Comparison of ENCODE assay signal across 9 cellular contexts in genomic region chr6:28334272-28335039, GRCh38. TPM values are rescaled to one million over a fixed set of nuclear protein-coding genes. Genes with fewer than 3 reads are reported as not detected.
A peak's percentile ranks its signal among the peaks of the same experiment; 100 is the strongest.
DNase-seq lines count a peak whose midpoint lies in the region; ATAC-seq and TF ChIP-seq lines count a peak whose summit lies in the region.
"Had no signal": no experiment of that assay in that cellular context is flagged by ENCODE, and none has a peak within 500 bp of the region (broad histone marks: within the 10 kb centered on the region; RNA-seq: fewer than 3 reads in every experiment).

No MANE protein-coding gene starts in this region.

- DNase-seq in GM23338 (ENCODE audit: low spot score) (no peak), NCI-H524 (lab: John Stamatoyannopoulos, UW) (no peak)
- no peak for DNase-seq in activated T-helper 1 cell treated with anti-CD3 and anti-CD28 coated beads, Interleukin-12 subunit alpha, Interleukin-12 subunit beta, Interleukin-2, Interleukin-4 antibody, amounts not matched to agents 30 ng/mL and 10 ng/mL and 1 ng/mL, durations not matched to agents 14 hours and 24 hours and 36 hours (ENCODE audit: low spot score)
- no peak for DNase-seq in stimulated activated naive B cell treated with anti-CD40 and anti-IgM and Interleukin-4, amounts not matched to agents 10 μg/mL and 1 μg/mL and 100 μg/mL, for 72 hours
- DNase-seq: NCI-H1436 treated with DMSO at 0.1 percent for 48 hours had no signal

- TF ChIP-seq CTCF in GM23338 (conservative IDR thresholded peaks at IDR 0.05; ENCODE audit: low read depth in 2 of 2) (no peak), liver (IDR thresholded peaks at IDR 0.05; ENCODE audit: low read depth, low read length, missing input control) (no peak)

- peaks cover 1% of the 10 kb centered on the region for H3K36me3 Mint-ChIP-seq in GM23338 (ENCODE audit: low read depth)
- H3K36me3 Mint-ChIP-seq in activated T-helper 1 cell treated with anti-CD3 and anti-CD28 coated beads, Interleukin-12 subunit alpha, Interleukin-12 subunit beta, Interleukin-2, Interleukin-4 antibody, amounts not matched to agents 30 ng/mL and 10 ng/mL and 1 ng/mL, durations not matched to agents 14 hours and 24 hours and 36 hours (ENCODE audit: low read depth): no peaks in the 10 kb centered on the region
- peaks cover 0 to under 1% of the 10 kb centered on the region in 2 donors for H3K36me3 Mint-ChIP-seq in stimulated activated naive B cell treated with anti-CD40 and anti-IgM and Interleukin-4, amounts not matched to agents 10 μg/mL and 1 μg/mL and 100 μg/mL, for 72 hours

- H3K27me3 ChIP-seq in GM23338 (ENCODE audit: insufficient read depth) (no peaks in the 10 kb centered on the region), liver (ENCODE audit: control insufficient read depth in 4 of 4, insufficient read depth in 4 of 4, low read length in 3 of 4) (no peaks in the 10 kb centered on the region)

- no peak overlapping the region for H3K4me3 Mint-ChIP-seq in GM23338
- peak overlapping the region; percentile 43 for H3K4me3 Mint-ChIP-seq in activated T-helper 1 cell treated with anti-CD3 and anti-CD28 coated beads, Interleukin-12 subunit alpha, Interleukin-12 subunit beta, Interleukin-2, Interleukin-4 antibody, amounts not matched to agents 30 ng/mL and 10 ng/mL and 1 ng/mL, durations not matched to agents 14 hours and 24 hours and 36 hours
- H3K4me3 Mint-ChIP-seq in stimulated activated naive B cell treated with anti-CD40 and anti-IgM and Interleukin-4, amounts not matched to agents 10 μg/mL and 1 μg/mL and 100 μg/mL, for 72 hours: no peak overlapping the region

- no peaks in the 10 kb centered on the region for H3K9me2 ChIP-seq in GM23338 (ENCODE audit: insufficient read depth)

- WGBS in liver: 87% methylated on average over 7 of the region's 7 CpGs

- H3K27ac Mint-ChIP-seq in GM23338: no peak overlapping the region
- H3K27ac Mint-ChIP-seq in activated T-helper 1 cell treated with anti-CD3 and anti-CD28 coated beads, Interleukin-12 subunit alpha, Interleukin-12 subunit beta, Interleukin-2, Interleukin-4 antibody, amounts not matched to agents 30 ng/mL and 10 ng/mL and 1 ng/mL, durations not matched to agents 14 hours and 24 hours and 36 hours: no peak overlapping the region
- peak overlapping the region; percentile 78 for H3K27ac Mint-ChIP-seq in stimulated activated naive B cell treated with anti-CD40 and anti-IgM and Interleukin-4, amounts not matched to agents 10 μg/mL and 1 μg/mL and 100 μg/mL, for 72 hours

- ATAC-seq in GM23338 (no peak), HG03565 (IDR thresholded peaks at IDR 0.05; ENCODE audit: unreplicated experiment) (no peak), GM21825 (IDR thresholded peaks at IDR 0.05; ENCODE audit: unreplicated experiment) (no peak), GM21619 (IDR thresholded peaks at IDR 0.05; ENCODE audit: unreplicated experiment) (no peak)
- ATAC-seq in stimulated activated naive B cell treated with anti-CD40 and anti-IgM and Interleukin-4, amounts not matched to agents 10 μg/mL and 1 μg/mL and 100 μg/mL, for 72 hours (replicated peaks): no peak

- H3F3A ChIP-seq in GM23338 (replicated peaks; ENCODE audit: low read depth): peaks cover 3% of the 10 kb centered on the region; the same call in 1 of the 2 replicates

- H3K4me2 ChIP-seq in GM23338: peak overlapping the region; percentile 69

- H3K27me3 Mint-ChIP-seq in GM23338 (ENCODE audit: insufficient read depth, low read depth, poor library complexity): no peaks in the 10 kb centered on the region
- peaks cover 7% of the 10 kb centered on the region for H3K27me3 Mint-ChIP-seq in activated T-helper 1 cell treated with anti-CD3 and anti-CD28 coated beads, Interleukin-12 subunit alpha, Interleukin-12 subunit beta, Interleukin-2, Interleukin-4 antibody, amounts not matched to agents 30 ng/mL and 10 ng/mL and 1 ng/mL, durations not matched to agents 14 hours and 24 hours and 36 hours (ENCODE audit: insufficient read depth)
- H3K27me3 Mint-ChIP-seq in stimulated activated naive B cell treated with anti-CD40 and anti-IgM and Interleukin-4, amounts not matched to agents 10 μg/mL and 1 μg/mL and 100 μg/mL, for 72 hours: no peaks in the 10 kb centered on the region

- 0 out of 2 replicates have a peak, but pooled peaks cover 4% of the 10 kb centered on the region for H3K79me2 ChIP-seq in GM23338 (replicated peaks; ENCODE audit: insufficient read depth)

- peaks cover 0 to 4% (median 1%) of the 10 kb centered on the region in 4 donors for H3K9me3 ChIP-seq in liver (ENCODE audit: control insufficient read depth in 4 of 4, low read length in 3 of 4)

- H3K9ac ChIP-seq in liver (ENCODE audit: low read depth in 1 of 2, low read length in 2 of 2): no peak overlapping the region

- no peaks in the 10 kb centered on the region for H4K20me1 ChIP-seq in GM23338 (replicated peaks; ENCODE audit: insufficient read depth)

- peak overlapping the region; percentile 90 for H3K27ac ChIP-seq in GM23338 (ENCODE audit: low read depth)
- peak overlapping the region; percentile 92 to 97 for H3K27ac ChIP-seq in liver (ENCODE audit: low read depth in 1 of 2, low read length in 2 of 2)

- peaks cover 1% of the 10 kb centered on the region; the same call in 2 of the 3 replicates for H3K9me3 Mint-ChIP-seq in GM23338
- peaks cover 5% of the 10 kb centered on the region for H3K9me3 Mint-ChIP-seq in activated T-helper 1 cell treated with anti-CD3 and anti-CD28 coated beads, Interleukin-12 subunit alpha, Interleukin-12 subunit beta, Interleukin-2, Interleukin-4 antibody, amounts not matched to agents 30 ng/mL and 10 ng/mL and 1 ng/mL, durations not matched to agents 14 hours and 24 hours and 36 hours
- H3K9me3 Mint-ChIP-seq in stimulated activated naive B cell treated with anti-CD40 and anti-IgM and Interleukin-4, amounts not matched to agents 10 μg/mL and 1 μg/mL and 100 μg/mL, for 72 hours: peaks cover 0 to 4% of the 10 kb centered on the region in 2 donors

- no peaks in the 10 kb centered on the region; the same call in 1 of the 2 replicates for H3K36me3 ChIP-seq in GM23338 (ENCODE audit: insufficient read depth)
- peaks cover 0 to 3% (median 0%) of the 10 kb centered on the region in 4 donors for H3K36me3 ChIP-seq in liver (ENCODE audit: control insufficient read depth in 4 of 4, insufficient read depth in 3 of 4, low read depth in 1 of 4, low read length in 3 of 4)

- TF ChIP-seq RAD21 in liver (IDR thresholded peaks at IDR 0.05): no peak

- H3K4me3 ChIP-seq in GM23338: peak overlapping the region; percentile 73
- no peak overlapping the region for H3K4me3 ChIP-seq in liver (ENCODE audit: low read depth in 1 of 3, low read length in 3 of 3)

- peaks cover 9% of the 10 kb centered on the region for H3K4me1 ChIP-seq in GM23338 (ENCODE audit: insufficient read depth)
- peaks cover 1 to 14% (median 4%) of the 10 kb centered on the region in 4 donors for H3K4me1 ChIP-seq in liver (ENCODE audit: control insufficient read depth in 4 of 4, insufficient read depth in 4 of 4, low read length in 3 of 4)

- intact Hi-C loops in activated T-helper 1 cell treated with anti-CD3 and anti-CD28 coated beads, Interleukin-12 subunit alpha, Interleukin-12 subunit beta, Interleukin-2, Interleukin-4 antibody, amounts not matched to agents 30 ng/mL and 10 ng/mL and 1 ng/mL, durations not matched to agents 14 hours and 24 hours and 36 hours (cut with micrococcal nuclease): loop anchor here (1.0 to 5.0 kb wide), 5 partner anchors 15 to 497 kb away; partner anchors contain the start of genes PGBD1 and ZKSCAN3

- H2AFZ ChIP-seq in GM23338: no peak overlapping the region

- peaks cover 9% of the 10 kb centered on the region for H3K4me1 Mint-ChIP-seq in GM23338
- no peaks in the 10 kb centered on the region for H3K4me1 Mint-ChIP-seq in activated T-helper 1 cell treated with anti-CD3 and anti-CD28 coated beads, Interleukin-12 subunit alpha, Interleukin-12 subunit beta, Interleukin-2, Interleukin-4 antibody, amounts not matched to agents 30 ng/mL and 10 ng/mL and 1 ng/mL, durations not matched to agents 14 hours and 24 hours and 36 hours (ENCODE audit: low read depth)
- peaks cover 10 to 17% of the 10 kb centered on the region in 2 donors for H3K4me1 Mint-ChIP-seq in stimulated activated naive B cell treated with anti-CD40 and anti-IgM and Interleukin-4, amounts not matched to agents 10 μg/mL and 1 μg/mL and 100 μg/mL, for 72 hours

TF ChIP-seq in GM23338, 12 proteins besides CTCF, POLR2A, EP300 and RAD21 (continues in another document):
- no peak for TF ChIP-seq NANOG (IDR thresholded peaks at IDR 0.05; ENCODE audit: borderline replicate concordance)
- TF ChIP-seq STAT1 (IDR thresholded peaks at IDR 0.05; ENCODE audit: unreplicated experiment): no peak

TF ChIP-seq in liver, 16 proteins besides CTCF, POLR2A, EP300 and RAD21 (continues in another document):
- TF ChIP-seq ATF3 (IDR thresholded peaks at IDR 0.05) (no peak), RXRA (IDR thresholded peaks at IDR 0.05) (no peak), NR2F2 (IDR thresholded peaks at IDR 0.05) (no peak), GABPA (IDR thresholded peaks at IDR 0.05 in 1 of 2, conservative IDR thresholded peaks at IDR 0.05 in 1 of 2) (no peak)

RNA-seq across cellular contexts. Expression of gene ZSCAN31, which starts 1.5 kb away (rescaled TPM):
- total RNA-seq in GM23338 (2014; rRNA removed; shearing (Covaris generic)): 4.7 and 12.1 TPM in 2 replicates
- polyA plus RNA-seq in GM23338 (2016; fragmentation: Nextera tagmentation; extraction: Ambion mirVana): 2.8 and 3.1 TPM in 2 replicates
- 1.0 and 1.2 TPM in 2 replicates for total RNA-seq in activated T-helper 1 cell treated with anti-CD3 and anti-CD28 coated beads, Interleukin-12 subunit alpha, Interleukin-12 subunit beta, Interleukin-2, Interleukin-4 antibody, amounts not matched to agents 30 ng/mL and 10 ng/mL and 1 ng/mL, durations not matched to agents 14 hours and 24 hours and 36 hours
- total RNA-seq in liver: 10 to 100 TPM in 1 of 2 donors, 1 to 10 TPM in 1; 3.9 to 10.2 TPM
- polyA plus RNA-seq in liver: 1 to 10 TPM; 3.3 to 3.4 TPM

RNA-seq across cellular contexts. Expression of gene ZKSCAN3, which starts 15.3 kb away (rescaled TPM):
- total RNA-seq in GM23338 (2014; rRNA removed; shearing (Covaris generic)): 4.3 and 7.6 TPM in 2 replicates
- polyA plus RNA-seq in GM23338 (2016; fragmentation: Nextera tagmentation; extraction: Ambion mirVana) (2.8 and 3.0 TPM in 2 replicates), liver (1 to 10 TPM in 1 of 2 donors, under 1 TPM in 1; 0.93 to 1.1 TPM)
- 2.9 and 3.3 TPM in 2 replicates for total RNA-seq in activated T-helper 1 cell treated with anti-CD3 and anti-CD28 coated beads, Interleukin-12 subunit alpha, Interleukin-12 subunit beta, Interleukin-2, Interleukin-4 antibody, amounts not matched to agents 30 ng/mL and 10 ng/mL and 1 ng/mL, durations not matched to agents 14 hours and 24 hours and 36 hours
- 1 to 10 TPM; 2.8 to 8.8 TPM for total RNA-seq in liver

RNA-seq across cellular contexts. Expression of gene PGBD1, which starts 53.1 kb away (rescaled TPM):
- 8.4 and 10.5 TPM in 2 replicates for total RNA-seq in GM23338 (2014; rRNA removed; shearing (Covaris generic))
- polyA plus RNA-seq in GM23338 (2016; fragmentation: Nextera tagmentation; extraction: Ambion mirVana): 6.0 and 7.5 TPM in 2 replicates
- 1.7 and 2.0 TPM in 2 replicates for total RNA-seq in activated T-helper 1 cell treated with anti-CD3 and anti-CD28 coated beads, Interleukin-12 subunit alpha, Interleukin-12 subunit beta, Interleukin-2, Interleukin-4 antibody, amounts not matched to agents 30 ng/mL and 10 ng/mL and 1 ng/mL, durations not matched to agents 14 hours and 24 hours and 36 hours
- 1 to 10 TPM; 1.0 to 3.7 TPM for total RNA-seq in liver
- polyA plus RNA-seq in liver: under 1 TPM; 0.74 to 0.93 TPM
